Comparison of ENCODE assay signal across 8 cellular contexts in the genomic region with DNA sequence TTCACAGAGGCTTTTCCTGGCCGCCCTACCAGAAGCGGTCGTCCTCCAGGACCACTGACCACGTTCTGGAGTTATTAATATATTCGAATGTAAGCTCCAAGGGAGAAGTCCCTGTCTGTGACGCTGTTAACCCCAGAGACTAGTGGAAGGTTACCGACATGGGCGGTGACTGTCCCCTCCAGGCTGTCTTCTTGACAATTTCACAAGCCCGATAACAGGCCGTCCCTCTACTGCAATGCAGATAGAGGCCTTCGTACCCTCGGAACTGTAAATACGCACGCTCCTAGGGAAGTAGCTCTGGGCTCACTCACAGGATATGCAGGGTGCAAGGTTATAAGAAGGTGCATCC. TPM values are rescaled to one million over a fixed set of nuclear protein-coding genes. Genes with fewer than 3 reads are reported as not detected.
DNase-seq lines count a peak whose midpoint lies in the region; FAIRE-seq and TF ChIP-seq lines count a peak whose summit lies in the region.

No MANE protein-coding gene starts in this region.

- H3K9ac ChIP-seq in kidney (ENCODE audit: low read length in 2 of 2): peak overlapping the region; percentile 74 to 84

- TF ChIP-seq POLR2A in GM12892 (IDR thresholded peaks at IDR 0.05; ENCODE audit: low read depth, low read length): no peak

- TF ChIP-seq CTCF in bronchial epithelial cell (IDR thresholded peaks at IDR 0.05; ENCODE audit: insufficient read depth, low read length, severe bottlenecking) (peak; percentile 2), kidney (IDR thresholded peaks at IDR 0.05; ENCODE audit: borderline replicate concordance, extremely low read depth, insufficient read depth) (no peak)

- POLR2A ChIA-PET in HEK293T (lab: Yijun Ruan, JAX): interaction anchor here (0.9 to 1.9 kb wide), 11 partner anchors 11 to 1368 kb away, joined by 3 to 12 read pairs (median 4); no protein-coding TSS in a partner anchor

- intact Hi-C loops in kidney (cut with DNase I): no loop called here

- no peaks in the 10 kb centered on the region for H3K9me3 ChIP-seq in kidney (ENCODE audit: control insufficient read depth in 1 of 2, low read length in 2 of 2)

- CTCF ChIA-PET in HEK293T (lab: Yijun Ruan, JAX): no interaction called here

- FAIRE-seq in GM12892 (lab: Jason Lieb, UNC) (no peak), bronchial epithelial cell (lab: Jason Lieb, UNC) (no peak), kidney (lab: Jason Lieb, UNC) (no peak)

- DNase-seq in GM12892 (ENCODE audit: insufficient read length): peak; percentile 37
- DNase-seq in HEK293T (ENCODE audit: extremely low spot score): peak; percentile 45
- peak; percentile 83 for DNase-seq in MV-4-11 (lab: John Stamatoyannopoulos, UW)
- peak; percentile 29 to 84 for DNase-seq in SW 1271 (lab: John Stamatoyannopoulos, UW)
- DNase-seq in bronchial epithelial cell (ENCODE audit: low read depth): no peak
- DNase-seq in kidney: peak; percentile 73
- DNase-seq in stimulated activated CD4-positive, alpha-beta T cell treated with anti-CD3 and anti-CD28 coated beads, Interleukin-4, amount 100 ng/mL, for 48 hours (ENCODE audit: low read depth in 2 of 2): peak; percentile 10 to 41
- DNase-seq in NCI-H446 (lab: John Stamatoyannopoulos, UW): no peak

- peaks cover 0 to 4% of the 10 kb centered on the region in 2 donors for H3K4me1 ChIP-seq in kidney (ENCODE audit: control insufficient read depth in 1 of 2, insufficient read depth in 1 of 2, low read depth in 1 of 2, low read length in 2 of 2)

- peak overlapping the region; percentile 93 for H3K4me3 ChIP-seq in bronchial epithelial cell (ENCODE audit: low read depth, low read length)
- H3K4me3 ChIP-seq in kidney (ENCODE audit: low read length in 2 of 2): peak overlapping the region; percentile 89 to 90

- H3K27ac ChIP-seq in kidney (ENCODE audit: low read depth in 2 of 2, low read length in 2 of 2): peak overlapping the region; percentile 75 to 93

- no peaks in the 10 kb centered on the region for H3K27me3 ChIP-seq in bronchial epithelial cell (ENCODE audit: control insufficient read depth, insufficient read depth, low read length)

- H3K36me3 ChIP-seq in bronchial epithelial cell (ENCODE audit: control insufficient read depth, insufficient read depth, low read length) (no peaks in the 10 kb centered on the region), kidney (ENCODE audit: control insufficient read depth in 1 of 2, insufficient read depth in 2 of 2, low read length in 2 of 2) (no peaks in the 10 kb centered on the region)

TF ChIP-seq in HEK293T, 16 proteins besides CTCF, POLR2A, EP300 and RAD21:
- no peak for TF ChIP-seq BHLHE40 (IDR thresholded peaks at IDR 0.05; ENCODE audit: borderline replicate concordance)
- TF ChIP-seq L3MBTL2 (conservative IDR thresholded peaks at IDR 0.05): peak; percentile 33; the same call in 1 of the 2 replicates

RNA-seq across cellular contexts. Expression of a gene that starts 0.6 kb away (rescaled TPM):
- 10.1 TPM for polyA plus RNA-seq in GM12892 (2012; ENCODE audit: missing spikeins)
- total RNA-seq in bronchial epithelial cell (22.3 and 28.7 TPM in 2 replicates), kidney (40.3 TPM)
- 20.6 TPM for polyA plus RNA-seq in kidney (ENCODE audit: insufficient read depth, low read depth, low replicate concordance)

Comparison
In these comparisons a context has a peak if more than half of its experiments do, and no peak if none do; other contexts are left out.
1. DNase-seq: peak in GM12892 (single experiment), HEK293T (single experiment), MV-4-11 (single experiment), SW 1271 (2 of 2), kidney (single experiment) and stimulated activated CD4-positive, alpha-beta T cell treated with anti-CD3 and anti-CD28 coated beads, Interleukin-4, amount 100 ng/mL, for 48 hours (2 of 2); none in bronchial epithelial cell (single experiment) and NCI-H446 (0 of 2).